In the genomic region with DNA sequence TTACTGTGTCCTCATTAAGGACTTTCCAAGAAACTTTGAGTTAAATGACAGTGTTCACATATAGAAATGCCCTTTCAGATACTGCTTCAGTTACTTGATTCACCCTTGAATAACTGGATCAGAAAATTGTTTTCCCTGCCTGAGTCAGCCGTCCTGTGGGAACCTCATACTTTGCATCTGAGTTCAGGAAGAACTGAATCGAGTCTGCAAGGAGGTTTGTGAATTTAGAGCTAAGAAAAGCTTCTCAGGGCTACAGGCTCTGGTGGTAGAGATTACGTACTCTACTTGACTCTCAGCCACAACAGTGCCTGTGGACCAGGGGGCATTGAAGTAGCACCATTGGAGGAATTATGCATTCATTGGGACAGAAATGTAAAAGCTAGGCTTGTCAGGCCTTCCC, we compare ENCODE assay signal across 23 cellular contexts. TPM values are rescaled to one million over a fixed set of nuclear protein-coding genes. Genes with fewer than 3 reads are reported as not detected.
DNase-seq lines count a peak whose midpoint lies in the region; ATAC-seq and TF ChIP-seq lines count a peak whose summit lies in the region.
"Had no signal": no experiment of that assay in that cellular context is flagged by ENCODE, and none has a peak within 500 bp of the region (broad histone marks: within the 10 kb centered on the region; RNA-seq: fewer than 3 reads in every experiment).

No MANE protein-coding gene starts in this region.

- H3K4me1 Mint-ChIP-seq in HFFc6 (ENCODE audit: low read depth), result peaks cover 54% of the 10 kb centered on the region
- H3K4me1 Mint-ChIP-seq in T-cell, result no peaks in the 10 kb centered on the region

- H3K36me3 Mint-ChIP-seq in HFFc6 (ENCODE audit: low read depth), result 0 out of 2 replicates have a peak, but pooled peaks cover 4% of the 10 kb centered on the region
- no peaks in the 10 kb centered on the region for H3K36me3 Mint-ChIP-seq in T-cell
- H3K36me3 Mint-ChIP-seq: activated naive CD4-positive, alpha-beta T cell treated with anti-CD3 and anti-CD28 coated beads, Interleukin-2, amount 50 U/mL, for 72 hours; CD8-positive, alpha-beta T cell had no signal

- H3K4me3 ChIP-seq in astrocyte of the spinal cord (ENCODE audit: low read depth, low read length) (no peak overlapping the region), kidney epithelial cell (ENCODE audit: low read depth, low read length) (no peak overlapping the region), aorta (ENCODE audit: low read length in 2 of 2) (no peak overlapping the region)
- H3K4me3 ChIP-seq: lung, MG63, spleen, transverse colon had no signal

- CTCF ChIA-PET in T-cell (lab: Charles Lee), result no interaction called here

- H3K27ac Mint-ChIP-seq in HFFc6 (peak overlapping the region; percentile 39), T-cell (no peak overlapping the region)
- H3K27ac Mint-ChIP-seq: CD8-positive, alpha-beta T cell had no signal

- H3K9me3 ChIP-seq in aorta (ENCODE audit: control insufficient read depth, low read length), result no peaks in the 10 kb centered on the region
- H3K9me3 ChIP-seq: MG63, spleen, transverse colon had no signal

- peak overlapping the region; percentile 28 to 61 for H3K27ac ChIP-seq in aorta (ENCODE audit: low read depth in 1 of 2, low read length in 2 of 2)
- H3K27ac ChIP-seq: foreskin keratinocyte, spleen, transverse colon had no signal

- no peak for ATAC-seq in aorta (ENCODE audit: low FRiP score)
- ATAC-seq in GM21723 (IDR thresholded peaks at IDR 0.05; ENCODE audit: unreplicated experiment), result no peak
- no peak for ATAC-seq in T-cell (replicated peaks in 1 of 4)
- no peak for ATAC-seq in HG02759 (IDR thresholded peaks at IDR 0.05; ENCODE audit: unreplicated experiment)
- ATAC-seq: activated naive CD4-positive, alpha-beta T cell treated with anti-CD3 and anti-CD28 coated beads, Interleukin-2, amount 50 U/mL, for 72 hours; CD8-positive, alpha-beta T cell; foreskin keratinocyte had no signal

- H3K27me3 Mint-ChIP-seq in HFFc6 (ENCODE audit: insufficient read depth), result 0 out of 2 replicates have a peak, but pooled peaks cover 1% of the 10 kb centered on the region
- H3K27me3 Mint-ChIP-seq in T-cell, result peaks cover 11 to 15% of the 10 kb centered on the region in 2 donors

- H3K36me3 ChIP-seq in kidney epithelial cell (ENCODE audit: control insufficient read depth, insufficient read depth, low read length) (no peaks in the 10 kb centered on the region), aorta (ENCODE audit: control insufficient read depth in 1 of 2, insufficient read depth in 2 of 2, low read length in 1 of 2) (no peaks in the 10 kb centered on the region)
- H3K36me3 ChIP-seq: MG63, spleen, transverse colon had no signal

- no peak overlapping the region for H3K4me3 Mint-ChIP-seq in HFFc6
- no peak overlapping the region for H3K4me3 Mint-ChIP-seq in T-cell
- H3K4me3 Mint-ChIP-seq: CD8-positive, alpha-beta T cell had no signal

- POLR2A ChIA-PET in T-cell (lab: Charles Lee), result no interaction called here

- H3K27me3 ChIP-seq in kidney epithelial cell (ENCODE audit: control insufficient read depth, insufficient read depth, low read length) (no peaks in the 10 kb centered on the region), aorta (ENCODE audit: control insufficient read depth in 1 of 2, insufficient read depth in 2 of 2, low read length in 1 of 2) (no peaks in the 10 kb centered on the region)
- H3K27me3 ChIP-seq: foreskin keratinocyte, MG63, transverse colon had no signal

- intact Hi-C loops in aorta (cut with DNase I), result loop anchor here in 1 of 2 donors (5.0 kb wide), 1 partner anchor 35 kb away; no protein-coding TSS in a partner anchor

- H3K4me1 ChIP-seq in aorta (ENCODE audit: control insufficient read depth in 1 of 2, insufficient read depth in 2 of 2, low read length in 2 of 2), result peaks cover 4 to 34% of the 10 kb centered on the region in 2 donors
- H3K4me1 ChIP-seq: foreskin keratinocyte, spleen had no signal

- WGBS in aorta, 2 donors, result 4 to 6% methylated on average over 3 of the region's 3 CpGs

- DNase-seq in HFFc6 (peak; percentile 25), astrocyte of the spinal cord (ENCODE audit: low read depth, low spot score) (peak; percentile 28), kidney epithelial cell (ENCODE audit: low read depth) (peak; percentile 16), aorta (no peak), T-cell (no peak)
- DNase-seq: activated CD4-positive, alpha-beta T cell treated with anti-CD3 and anti-CD28 coated beads, Interleukin-2, amount 50 U/mL, for 1 hour; CD8-positive, alpha-beta T cell; DMS53; foreskin keratinocyte; GOT3; hippocampal formation; MG63; NCI-H1417 treated with DMSO at 0.1 percent for 48 hours; NCI-H524 treated with DMSO at 0.1 percent for 48 hours; spleen; stimulated activated CD4-positive, alpha-beta T cell treated with anti-CD3 and anti-CD28 coated beads, Interleukin-4, amount 100 ng/mL, for 24 hours; stimulated activated naive CD4-positive, alpha-beta T cell treated with Interleukin-2 at 50 U/mL for 16 hours; T-helper 2 cell; transverse colon had no signal

- in situ Hi-C loops in astrocyte of the spinal cord (cut with HindIII; ENCODE audit: low sequenced_read_pairs), result no loop called here

- H3K9me3 Mint-ChIP-seq in HFFc6 (no peaks in the 10 kb centered on the region; the same call in 1 of the 2 replicates), T-cell (peaks cover 0 to 5% (median 0%) of the 10 kb centered on the region in 3 donors)
- H3K9me3 Mint-ChIP-seq: activated naive CD4-positive, alpha-beta T cell treated with anti-CD3 and anti-CD28 coated beads, Interleukin-2, amount 50 U/mL, for 72 hours; CD8-positive, alpha-beta T cell had no signal

- TF ChIP-seq CTCF in HFFc6 (IDR thresholded peaks at IDR 0.05) (no peak), astrocyte of the spinal cord (IDR thresholded peaks at IDR 0.05; ENCODE audit: low read depth, low read length) (no peak), kidney epithelial cell (IDR thresholded peaks at IDR 0.05; ENCODE audit: insufficient read depth, low read length, poor library complexity, severe bottlenecking) (no peak)

RNA-seq across cellular contexts. Expression of a gene that starts 27.1 kb away (rescaled TPM):
- total RNA-seq in HFFc6 (2021; fragmentation: NEBNext Ultra II Directional; extraction: Animal tissue kit (Norgen Biotek cat#: 25700)), result 10 to 100 TPM; 24.6 to 30.2 (median 27.2) TPM
- total RNA-seq in kidney epithelial cell (12.7 TPM in 2 replicates), aorta (10 to 100 TPM; 41.0 to 44.8 TPM), T-cell (1 to 10 TPM in 1 of 5 donors, under 1 TPM in 4; 0.59 to 1.7 (median 0.95) TPM)
- polyA plus RNA-seq in aorta, result 10 to 100 TPM in 1 of 2 donors, 1 to 10 TPM in 1; 4.9 to 18.3 TPM

Comparison
In these comparisons a context has a peak if more than half of its experiments do, and no peak if none do; other contexts are left out.
1. DNase-seq: peak in HFFc6 (single experiment), astrocyte of the spinal cord (single experiment) and kidney epithelial cell (single experiment); none in aorta (0 of 2) and T-cell (0 of 34).